12 cellular contexts compared by ENCODE assay signal in the genomic region with DNA sequence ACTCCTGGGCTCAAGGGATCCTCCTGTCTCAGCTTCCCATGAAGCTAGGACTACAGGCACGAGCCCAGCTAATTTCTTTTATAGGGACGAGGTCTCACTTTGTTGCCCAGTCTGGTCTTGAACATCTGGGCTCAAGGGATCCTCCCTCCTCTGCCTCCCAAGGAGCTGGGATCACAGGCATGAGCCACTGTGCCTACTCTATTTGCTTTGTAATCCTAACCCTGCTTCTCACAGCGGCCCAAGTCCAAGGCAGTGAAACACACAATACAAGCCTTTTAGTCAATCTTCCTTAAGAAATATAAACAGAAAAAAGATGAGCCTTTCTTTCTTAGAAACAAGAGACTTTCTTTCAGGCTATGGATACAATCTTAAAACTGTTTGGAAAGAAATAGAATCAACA.
"Had no signal": no experiment of that assay in that cellular context is flagged by ENCODE, and none has a peak within 500 bp of the region (broad histone marks: within the 10 kb centered on the region; RNA-seq: fewer than 3 reads in every experiment).

No MANE protein-coding gene starts in this region.

- H3K27me3 Mint-ChIP-seq: naive thymus-derived CD4-positive, alpha-beta T cell had no signal

- H3K9me3 ChIP-seq: upper lobe of left lung had no signal

- H3K4me1 ChIP-seq: parathyroid adenoma had no signal

- H3K27me3 ChIP-seq: upper lobe of left lung had no signal

- H3K4me3 Mint-ChIP-seq: naive thymus-derived CD4-positive, alpha-beta T cell had no signal

- H3K9ac ChIP-seq: parathyroid adenoma had no signal

- H2AFZ ChIP-seq: parathyroid adenoma had no signal

- ATAC-seq: activated naive CD4-positive, alpha-beta T cell treated with anti-CD3 and anti-CD28 coated beads, Interleukin-2, amount 50 U/mL, for 72 hours; left colon; naive thymus-derived CD4-positive, alpha-beta T cell had no signal

- H3K4me2 ChIP-seq: smooth muscle cell had no signal

- H3K4me3 ChIP-seq: smooth muscle cell, upper lobe of left lung had no signal

- H3K27ac ChIP-seq: parathyroid adenoma, upper lobe of left lung had no signal

- H3K9me3 Mint-ChIP-seq: activated naive CD4-positive, alpha-beta T cell treated with anti-CD3 and anti-CD28 coated beads, Interleukin-2, amount 50 U/mL, for 72 hours had no signal

- H3K79me2 ChIP-seq: parathyroid adenoma had no signal

- DNase-seq: activated CD4-positive, alpha-beta T cell treated with anti-CD3 and anti-CD28 coated beads for 1 hour; activated CD8-positive, alpha-beta memory T cell treated with anti-CD3 and anti-CD28 coated beads for 24 hours; aorta; left colon; mammary epithelial cell; naive thymus-derived CD4-positive, alpha-beta T cell; stimulated activated naive CD4-positive, alpha-beta T cell; SW 1271; upper lobe of left lung had no signal
